In the genomic region with DNA sequence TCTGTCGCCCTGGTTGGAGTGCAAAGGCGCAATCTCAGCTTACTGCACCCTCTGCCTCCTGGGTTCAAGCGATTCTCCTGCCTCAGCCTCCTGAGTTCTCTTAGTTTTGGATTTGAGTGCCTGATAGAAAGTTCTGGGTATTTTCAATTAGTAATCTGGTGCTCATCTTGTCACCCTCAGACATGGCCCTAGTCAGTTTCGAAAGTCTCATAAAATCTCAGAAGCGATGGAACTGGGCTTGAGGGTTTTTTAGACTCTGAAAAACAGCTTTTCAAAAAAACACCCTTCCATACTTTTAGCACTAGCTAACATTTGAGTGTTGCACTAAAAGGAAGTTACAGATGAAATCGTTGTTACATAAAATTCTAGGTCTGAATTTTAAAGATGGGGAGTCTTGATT, we compare ENCODE assay signal across 11 cellular contexts. TPM values are rescaled to one million over a fixed set of nuclear protein-coding genes. Genes with fewer than 3 reads are reported as not detected.
DNase-seq lines count a peak whose midpoint lies in the region; ATAC-seq lines count a peak whose summit lies in the region.
"Had no signal": no experiment of that assay in that cellular context is flagged by ENCODE, and none has a peak within 500 bp of the region (broad histone marks: within the 10 kb centered on the region; RNA-seq: fewer than 3 reads in every experiment).

No MANE protein-coding gene starts in this region.

- H2BK5ac ChIP-seq in mesenchymal stem cell (ENCODE audit: low read depth, low read length, poor library complexity, severe bottlenecking): no peak overlapping the region

- H3K9me3 ChIP-seq in mesenchymal stem cell (ENCODE audit: control insufficient read depth, low read length): no peaks in the 10 kb centered on the region

- H3K4me1 ChIP-seq in mesenchymal stem cell (ENCODE audit: control insufficient read depth, insufficient read depth, low read depth, low read length): peaks cover 1% of the 10 kb centered on the region

- H3K79me1 ChIP-seq in mesenchymal stem cell (replicated peaks; ENCODE audit: low read length, poor library complexity, severe bottlenecking): no peaks in the 10 kb centered on the region

- no peak overlapping the region for H2BK120ac ChIP-seq in mesenchymal stem cell (ENCODE audit: low read depth, low read length)

- H2AFZ ChIP-seq in mesenchymal stem cell (ENCODE audit: low read depth, low read length): no peak overlapping the region

- no peak overlapping the region for H2BK15ac ChIP-seq in mesenchymal stem cell (ENCODE audit: low read depth, poor library complexity, severe bottlenecking)

- no peak overlapping the region for H3K4me2 ChIP-seq in mesenchymal stem cell (ENCODE audit: low read length, poor library complexity, severe bottlenecking)

- H3K4me3 Mint-ChIP-seq in memory B cell: peak overlapping the region; percentile 74
- H3K4me3 Mint-ChIP-seq: T-helper 1 cell treated with Interleukin-12 subunit alpha and Interleukin-12 subunit beta and Interleukin-4 antibody, amounts not matched to agents 30 μg/mL and 1 μg/mL, for 36 hours had no signal

- no peak overlapping the region for H3K18ac ChIP-seq in mesenchymal stem cell (ENCODE audit: low read depth in 1 of 2, low read length in 2 of 2)

- peaks cover 37% of the 10 kb centered on the region for H3K4me1 Mint-ChIP-seq in memory B cell

- no peak overlapping the region for H2AK5ac ChIP-seq in mesenchymal stem cell (ENCODE audit: low read length, severe bottlenecking)

- H3K23ac ChIP-seq in mesenchymal stem cell (ENCODE audit: low read length in 2 of 2): no peak overlapping the region

- no peaks in the 10 kb centered on the region for H3K9me3 Mint-ChIP-seq in memory B cell
- H3K9me3 Mint-ChIP-seq: T-helper 1 cell treated with Interleukin-12 subunit alpha and Interleukin-12 subunit beta and Interleukin-4 antibody, amounts not matched to agents 30 μg/mL and 1 μg/mL, for 36 hours had no signal

- H3K9ac ChIP-seq in mesenchymal stem cell (ENCODE audit: low read length): no peak overlapping the region

- DNase-seq in memory B cell (ENCODE audit: low spot score in 2 of 2) (no peak), islet precursor cell (no peak), NCI-H146 (lab: John Stamatoyannopoulos, UW) (no peak), mesenchymal stem cell (no peak)
- DNase-seq: DMS53, H7, NCI-H524 treated with DMSO at 0.1 percent for 48 hours had no signal

- H2BK12ac ChIP-seq in mesenchymal stem cell (ENCODE audit: low read length in 2 of 2): no peak overlapping the region

- 95% methylated on average over 4 of the region's 6 CpGs for WGBS in mesenchymal stem cell

- peak; percentile 53 for ATAC-seq in GM18870 (IDR thresholded peaks at IDR 0.05; ENCODE audit: unreplicated experiment)
- peak; percentile 51 for ATAC-seq in GM21528 (IDR thresholded peaks at IDR 0.05; ENCODE audit: low FRiP score, unreplicated experiment)
- ATAC-seq in HG03103 (IDR thresholded peaks at IDR 0.05; ENCODE audit: low read depth, unreplicated experiment): peak; percentile 43
- peak; percentile 4 for ATAC-seq in memory B cell (ENCODE audit: low read depth)

- H3K27me3 Mint-ChIP-seq in memory B cell: no peaks in the 10 kb centered on the region

- H3K36me3 ChIP-seq in mesenchymal stem cell (ENCODE audit: control insufficient read depth in 1 of 2, insufficient read depth in 2 of 2, low read depth in 1 of 2, low read length in 2 of 2): no peaks in the 10 kb centered on the region

- no peak overlapping the region for H4K91ac ChIP-seq in mesenchymal stem cell (ENCODE audit: low read length)

- peak overlapping the region; percentile 62 for H3K27ac Mint-ChIP-seq in memory B cell
- H3K27ac Mint-ChIP-seq: T-helper 1 cell treated with Interleukin-12 subunit alpha and Interleukin-12 subunit beta and Interleukin-4 antibody, amounts not matched to agents 30 μg/mL and 1 μg/mL, for 36 hours had no signal

- no peak overlapping the region for H4K8ac ChIP-seq in mesenchymal stem cell (ENCODE audit: low read length)

- H3K4ac ChIP-seq in mesenchymal stem cell (ENCODE audit: low read depth in 1 of 2, low read length in 2 of 2): no peak overlapping the region

- H3K36me3 Mint-ChIP-seq in memory B cell: no peaks in the 10 kb centered on the region

- no peaks in the 10 kb centered on the region for H3K27me3 ChIP-seq in mesenchymal stem cell (ENCODE audit: control insufficient read depth in 1 of 2, insufficient read depth in 1 of 2, low read length in 2 of 2)

- H3K14ac ChIP-seq in mesenchymal stem cell (ENCODE audit: low read length in 2 of 2): no peak overlapping the region

- no peak overlapping the region for H3K27ac ChIP-seq in mesenchymal stem cell (ENCODE audit: low read length, poor library complexity, severe bottlenecking)

- H3K4me3 ChIP-seq in mesenchymal stem cell (ENCODE audit: insufficient read depth in 1 of 2, low read depth in 1 of 2, low read length in 2 of 2): no peak overlapping the region

RNA-seq across cellular contexts. Expression of gene PIP4K2A, which starts 9.4 kb away (rescaled TPM):
- polyA plus RNA-seq in mesenchymal stem cell (2013, experiment 1 of 2): 53.7 TPM
- polyA plus RNA-seq in mesenchymal stem cell (2013, experiment 2 of 2): 51.9 TPM
